In genomic region chr19:18223860-18224524, GRCh38 we compare ENCODE assay signal across 1 cellular context.
TF ChIP-seq lines count a peak whose summit lies in the region.

No MANE protein-coding gene starts in this region.

TF ChIP-seq in endothelial cell of umbilical vein, 7 proteins besides CTCF, POLR2A, EP300 and RAD21 (continued from another document):
- TF ChIP-seq MYC (IDR thresholded peaks at IDR 0.05; ENCODE audit: low read depth, low read length) (no peak), MAX (IDR thresholded peaks at IDR 0.05; ENCODE audit: insufficient read depth, insufficient read length) (no peak)
TF ChIP-seq in endothelial cell of umbilical vein: peak in this region for 0.
